38 cellular contexts compared by ENCODE assay signal in the genomic region with DNA sequence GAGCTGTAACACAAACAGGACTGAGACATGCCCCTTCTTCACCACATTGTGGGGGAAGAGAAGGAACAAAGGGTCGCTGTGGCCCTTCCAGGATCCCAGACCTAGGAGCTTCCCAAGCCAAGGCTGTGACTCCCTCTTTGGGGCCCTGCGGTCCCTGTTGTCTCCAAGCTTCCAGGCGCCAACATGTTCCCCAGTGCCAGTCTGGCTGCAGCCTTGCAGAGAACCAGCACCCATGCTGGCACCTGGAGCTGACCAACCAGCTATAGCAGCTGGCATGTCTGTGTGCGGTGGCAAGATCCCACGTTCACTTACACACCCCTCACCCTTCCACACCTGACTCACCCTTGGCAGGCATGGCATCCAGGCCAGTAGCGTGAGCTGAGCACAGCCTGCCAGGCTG.
"Had no signal": no experiment of that assay in that cellular context is flagged by ENCODE, and none has a peak within 500 bp of the region (broad histone marks: within the 10 kb centered on the region; RNA-seq: fewer than 3 reads in every experiment).

No MANE protein-coding gene starts in this region.

- H3K27ac Mint-ChIP-seq: activated B cell treated with CpG ODN at 0.5 μM for 24 hours; activated CD4-positive, alpha-beta memory T cell treated with anti-CD3 and anti-CD28 coated beads for 36 hours; activated CD4-positive, alpha-beta T cell treated with anti-CD3 and anti-CD28 coated beads, Interleukin-2, amount 10 ng/mL, durations not matched to agents 24 days and 14 days; activated CD8-positive, alpha-beta T cell treated with anti-CD3 and anti-CD28 coated beads for 36 hours; activated naive CD4-positive, alpha-beta T cell treated with anti-CD3 and anti-CD28 coated beads for 36 hours; activated naive CD4-positive, alpha-beta T cell treated with anti-CD3 and anti-CD28 coated beads, Interleukin-2, amount 50 U/mL, for 72 hours; activated naive CD8-positive, alpha-beta T cell treated with anti-CD3 and anti-CD28 coated beads for 36 hours; activated T-cell treated with anti-CD3 and anti-CD28 coated beads, Interleukin-2, amount 50 U/mL, for 72 hours; activated T-helper 1 cell treated with anti-CD3 and anti-CD28 coated beads, Interleukin-12 subunit alpha, Interleukin-12 subunit beta, Interleukin-2, Interleukin-4 antibody, amounts not matched to agents 30 ng/mL and 10 ng/mL and 1 ng/mL, durations not matched to agents 14 hours and 24 hours and 36 hours; activated T-helper 17 cell treated with anti-CD3 and anti-CD28 coated beads, Interleukin-2, amount 50 U/mL, for 72 hours; T-helper 1 cell treated with Interleukin-12 subunit alpha and Interleukin-12 subunit beta and Interleukin-4 antibody, amounts not matched to agents 30 μg/mL and 1 μg/mL, for 36 hours; T-helper 2 cell treated with Interferon-gamma antibody and Interleukin-4, amounts not matched to agents 5 μg/mL and 100 μg/mL, for 36 hours had no signal

- H3K4me1 Mint-ChIP-seq: activated B cell treated with CpG ODN at 0.5 μM for 24 hours; activated CD4-positive, alpha-beta T cell treated with anti-CD3 and anti-CD28 coated beads, Interleukin-2, amount 10 ng/mL, durations not matched to agents 24 days and 14 days; activated T-helper 17 cell treated with anti-CD3 and anti-CD28 coated beads, Interleukin-2, amount 50 U/mL, for 72 hours had no signal

- H3K27ac ChIP-seq: adrenal gland, body of pancreas, brain microvascular endothelial cell, breast epithelium, VCaP had no signal

- H3K9me3 Mint-ChIP-seq: activated B cell treated with CpG ODN at 0.5 μM for 24 hours; activated CD4-positive, alpha-beta memory T cell treated with anti-CD3 and anti-CD28 coated beads for 36 hours; activated CD4-positive, alpha-beta T cell treated with anti-CD3 and anti-CD28 coated beads, Interleukin-2, amount 10 ng/mL, durations not matched to agents 24 days and 14 days; activated CD8-positive, alpha-beta T cell treated with anti-CD3 and anti-CD28 coated beads for 36 hours; activated naive CD4-positive, alpha-beta T cell treated with anti-CD3 and anti-CD28 coated beads for 36 hours; activated naive CD4-positive, alpha-beta T cell treated with anti-CD3 and anti-CD28 coated beads, Interleukin-2, amount 50 U/mL, for 72 hours; activated naive CD8-positive, alpha-beta T cell treated with anti-CD3 and anti-CD28 coated beads for 36 hours; activated T-cell treated with anti-CD3 and anti-CD28 coated beads, Interleukin-2, amount 50 U/mL, for 4 hours; activated T-cell treated with anti-CD3 and anti-CD28 coated beads, Interleukin-2, amount 50 U/mL, for 72 hours; activated T-helper 1 cell treated with anti-CD3 and anti-CD28 coated beads, Interleukin-12 subunit alpha, Interleukin-12 subunit beta, Interleukin-2, Interleukin-4 antibody, amounts not matched to agents 30 ng/mL and 10 ng/mL and 1 ng/mL, durations not matched to agents 14 hours and 24 hours and 36 hours; activated T-helper 17 cell treated with anti-CD3 and anti-CD28 coated beads, Interleukin-2, amount 50 U/mL, for 72 hours; T-helper 1 cell treated with Interleukin-12 subunit alpha and Interleukin-12 subunit beta and Interleukin-4 antibody, amounts not matched to agents 30 μg/mL and 1 μg/mL, for 36 hours had no signal

- H3K36me3 Mint-ChIP-seq: activated CD4-positive, alpha-beta memory T cell treated with anti-CD3 and anti-CD28 coated beads for 36 hours; activated naive CD4-positive, alpha-beta T cell treated with anti-CD3 and anti-CD28 coated beads, Interleukin-2, amount 50 U/mL, for 72 hours; activated naive CD8-positive, alpha-beta T cell treated with anti-CD3 and anti-CD28 coated beads for 36 hours had no signal

- H3K4me3 ChIP-seq: adrenal gland, body of pancreas, breast epithelium had no signal

- H3K9me3 ChIP-seq: adrenal gland, body of pancreas had no signal

- H3K27me3 ChIP-seq: adrenal gland, body of pancreas, brain microvascular endothelial cell, breast epithelium had no signal

- H3K4me1 ChIP-seq: adrenal gland, body of pancreas, breast epithelium had no signal

- H3K4me3 Mint-ChIP-seq: activated B cell treated with CpG ODN at 0.5 μM for 24 hours; activated CD4-positive, alpha-beta memory T cell treated with anti-CD3 and anti-CD28 coated beads for 36 hours; activated CD4-positive, alpha-beta T cell treated with anti-CD3 and anti-CD28 coated beads, Interleukin-2, amount 10 ng/mL, durations not matched to agents 24 days and 14 days; activated CD8-positive, alpha-beta T cell treated with anti-CD3 and anti-CD28 coated beads for 36 hours; activated naive CD4-positive, alpha-beta T cell treated with anti-CD3 and anti-CD28 coated beads for 36 hours; activated naive CD8-positive, alpha-beta T cell treated with anti-CD3 and anti-CD28 coated beads for 36 hours; activated T-cell treated with anti-CD3 and anti-CD28 coated beads, Interleukin-2, amount 50 U/mL, for 4 hours; activated T-cell treated with anti-CD3 and anti-CD28 coated beads, Interleukin-2, amount 50 U/mL, for 72 hours; activated T-helper 1 cell treated with anti-CD3 and anti-CD28 coated beads, Interleukin-12 subunit alpha, Interleukin-12 subunit beta, Interleukin-2, Interleukin-4 antibody, amounts not matched to agents 30 ng/mL and 10 ng/mL and 1 ng/mL, durations not matched to agents 14 hours and 24 hours and 36 hours; activated T-helper 17 cell treated with anti-CD3 and anti-CD28 coated beads, Interleukin-2, amount 50 U/mL, for 72 hours; T-helper 1 cell treated with Interleukin-12 subunit alpha and Interleukin-12 subunit beta and Interleukin-4 antibody, amounts not matched to agents 30 μg/mL and 1 μg/mL, for 36 hours; T-helper 2 cell treated with Interferon-gamma antibody and Interleukin-4, amounts not matched to agents 5 μg/mL and 100 μg/mL, for 36 hours had no signal

- ATAC-seq: activated CD8-positive, alpha-beta T cell treated with anti-CD3 and anti-CD28 coated beads for 36 hours; activated naive CD4-positive, alpha-beta T cell treated with anti-CD3 and anti-CD28 coated beads, Interleukin-2, amount 50 U/mL, for 72 hours; activated T-cell treated with anti-CD3 and anti-CD28 coated beads, Interleukin-2, amount 50 U/mL, for 4 hours; activated T-cell treated with anti-CD3 and anti-CD28 coated beads, Interleukin-2, amount 50 U/mL, for 72 hours; activated T-helper 17 cell treated with anti-CD3 and anti-CD28 coated beads, Interleukin-2, amount 50 U/mL, for 72 hours; body of pancreas had no signal

- FAIRE-seq: astrocyte, TTC549 had no signal

- H3K36me3 ChIP-seq: adrenal gland, brain microvascular endothelial cell, breast epithelium had no signal

- DNase-seq: activated B cell treated with CpG ODN at 0.5 μM for 24 hours; activated CD4-positive, alpha-beta memory T cell treated with anti-CD3 and anti-CD28 coated beads for 36 hours; activated CD4-positive, alpha-beta T cell treated with anti-CD3 and anti-CD28 coated beads for 4 hours; activated CD4-positive, alpha-beta T cell treated with anti-CD3 and anti-CD28 coated beads, Interleukin-2, amount 10 ng/mL, durations not matched to agents 24 days and 14 days; activated CD4-positive, alpha-beta T cell treated with anti-CD3 and anti-CD28 coated beads, Interleukin-2, amount 50 U/mL, for 1 hour; activated CD4-positive, alpha-beta T cell treated with anti-CD3 and anti-CD28 coated beads, Interleukin-2, amount 50 U/mL, for 4 hours; activated CD4-positive, CD25-positive, alpha-beta regulatory T cell treated with anti-CD3 and anti-CD28 coated beads, Interleukin-2, amount 50 U/mL, for 72 hours; activated CD8-positive, alpha-beta memory T cell treated with anti-CD3 and anti-CD28 coated beads, Interleukin-2, amount 50 U/mL, for 4 hours; activated CD8-positive, alpha-beta T cell treated with anti-CD3 and anti-CD28 coated beads for 36 hours; activated effector memory CD4-positive, alpha-beta T cell treated with anti-CD3 and anti-CD28 coated beads, Interleukin-2, amount 50 U/mL, for 16 hours; activated gamma-delta T cell treated with Interleukin-2 at 50 U/mL for 16 hours; activated naive CD4-positive, alpha-beta T cell; activated naive CD4-positive, alpha-beta T cell treated with anti-CD3 and anti-CD28 coated beads for 36 hours; activated naive CD4-positive, alpha-beta T cell treated with anti-CD3 and anti-CD28 coated beads, Interleukin-2, amount 50 U/mL, for 16 hours; activated naive CD8-positive, alpha-beta T cell treated with anti-CD3 and anti-CD28 coated beads for 36 hours; activated T-cell treated with anti-CD3 and anti-CD28 coated beads for 4 hours; activated T-cell treated with anti-CD3 and anti-CD28 coated beads, Interleukin-2, amount 50 U/mL, for 1 hour; activated T-cell treated with anti-CD3 and anti-CD28 coated beads, Interleukin-2, amount 50 U/mL, for 4 hours; activated T-cell treated with anti-CD3 and anti-CD28 coated beads, Interleukin-2, amount 50 U/mL, for 72 hours; adrenal gland; amniotic stem cell; aorta; body of pancreas; brain microvascular endothelial cell; central memory CD4-positive, alpha-beta T cell; SW 1271; T-helper 1 cell; T-helper 2 cell; T-helper 9 cell had no signal
